In genomic region chr14:89652352-89652751, GRCh38 we compare ENCODE assay signal across 13 cellular contexts.
"Had no signal": no experiment of that assay in that cellular context is flagged by ENCODE, and none has a peak within 500 bp of the region (broad histone marks: within the 10 kb centered on the region; RNA-seq: fewer than 3 reads in every experiment).

No MANE protein-coding gene starts in this region.

- H3K4me1 ChIP-seq: right atrium auricular region, tibial nerve, vagina had no signal

- H3K36me3 ChIP-seq: right atrium auricular region, tibial nerve, vagina had no signal

- ATAC-seq: activated naive CD4-positive, alpha-beta T cell treated with anti-CD3 and anti-CD28 coated beads, Interleukin-2, amount 50 U/mL, for 72 hours; left cardiac atrium; mucosa of descending colon; natural killer cell had no signal

- H3K4me3 ChIP-seq: mucosa of descending colon, right atrium auricular region, skin epidermis, tibial nerve, vagina had no signal

- DNase-seq: activated CD4-positive, alpha-beta T cell treated with anti-CD3 and anti-CD28 coated beads, Interleukin-2, amount 50 U/mL, for 4 hours; activated CD4-positive, CD25-positive, alpha-beta regulatory T cell treated with anti-CD3 and anti-CD28 coated beads, Interleukin-2, amount 50 U/mL, for 72 hours; activated effector memory CD4-positive, alpha-beta T cell treated with anti-CD3 and anti-CD28 coated beads, Interleukin-2, amount 50 U/mL, for 16 hours; activated T-cell treated with anti-CD3 and anti-CD28 coated beads, Interleukin-2, amount 50 U/mL, for 1 hour; glutamatergic neuron; left cardiac atrium; mucosa of descending colon; natural killer cell had no signal

- H3K9me3 ChIP-seq: mucosa of descending colon, right atrium auricular region, tibial nerve, vagina had no signal

- H3K27ac ChIP-seq: right atrium auricular region, skin epidermis, tibial nerve, vagina had no signal

- H3K27me3 ChIP-seq: right atrium auricular region, tibial nerve, vagina had no signal
